In genomic region chr15:94002026-94002425, GRCh38 we compare ENCODE assay signal across 19 cellular contexts.
DNase-seq lines count a peak whose midpoint lies in the region; ATAC-seq and TF ChIP-seq lines count a peak whose summit lies in the region.
"Had no signal": no experiment of that assay in that cellular context is flagged by ENCODE, and none has a peak within 500 bp of the region (broad histone marks: within the 10 kb centered on the region; RNA-seq: fewer than 3 reads in every experiment).

No MANE protein-coding gene starts in this region.

- no peak overlapping the region for H2BK12ac ChIP-seq in mesenchymal stem cell (ENCODE audit: low read length in 2 of 2)

- in situ Hi-C loops in KBM-7 (cut with MboI; ENCODE audit: low pct_unique_long_range_greater_than_20kb, low sequenced_read_pairs): no loop called here

- no peak overlapping the region for H4K91ac ChIP-seq in mesenchymal stem cell (ENCODE audit: low read length)

- no peak overlapping the region for H4K8ac ChIP-seq in mesenchymal stem cell (ENCODE audit: low read length)

- H3K9me3 ChIP-seq in HEK293 (ENCODE audit: control insufficient read depth, insufficient read depth, low read depth, low read length) (no peaks in the 10 kb centered on the region), mesenchymal stem cell (ENCODE audit: control insufficient read depth, low read length) (no peaks in the 10 kb centered on the region)
- H3K9me3 ChIP-seq: SJCRH30 had no signal

- H3K4me1 ChIP-seq in HEK293 (ENCODE audit: control insufficient read depth, insufficient read depth, low read length) (no peaks in the 10 kb centered on the region), mesenchymal stem cell (ENCODE audit: control insufficient read depth, insufficient read depth, low read depth, low read length) (no peaks in the 10 kb centered on the region)
- H3K4me1 ChIP-seq: SJCRH30 had no signal

- 100% methylated on average over 2 of the region's 3 CpGs for WGBS in mesenchymal stem cell

- TF ChIP-seq CTCF in HEK293 (tag by site-specific recombination; IDR thresholded peaks at IDR 0.05) (no peak), GM10248 (IDR thresholded peaks at IDR 0.05; ENCODE audit: control extremely low read depth, extremely low read depth, low read depth, missing control alignments) (no peak)

- no peak overlapping the region for H3K4me2 ChIP-seq in mesenchymal stem cell (ENCODE audit: low read length, poor library complexity, severe bottlenecking)

- no peak overlapping the region for H2BK5ac ChIP-seq in mesenchymal stem cell (ENCODE audit: low read depth, low read length, poor library complexity, severe bottlenecking)

- H3K36me3 ChIP-seq in HEK293 (ENCODE audit: control insufficient read depth in 2 of 2, insufficient read depth in 1 of 2, low read length in 2 of 2) (no peaks in the 10 kb centered on the region), mesenchymal stem cell (ENCODE audit: control insufficient read depth in 1 of 2, insufficient read depth in 2 of 2, low read depth in 1 of 2, low read length in 2 of 2) (no peaks in the 10 kb centered on the region)
- H3K36me3 ChIP-seq: SJCRH30 had no signal

- no peaks in the 10 kb centered on the region for H3K79me1 ChIP-seq in mesenchymal stem cell (replicated peaks; ENCODE audit: low read length, poor library complexity, severe bottlenecking)

- CTCF ChIA-PET in HEK293 (lab: Yijun Ruan, JAX): interaction anchor here (0.5 to 0.9 kb wide), 4 partner anchors 118 to 589 kb away, joined by 3 read pairs; no protein-coding TSS in a partner anchor
- CTCF ChIA-PET in GM10248 (lab: Yijun Ruan, JAX): no interaction called here

- H2AK5ac ChIP-seq in mesenchymal stem cell (ENCODE audit: low read length, severe bottlenecking): no peak overlapping the region

- H3K27ac ChIP-seq in HEK293 (ENCODE audit: extremely low read depth, low read depth, low read length) (no peak overlapping the region), mesenchymal stem cell (ENCODE audit: low read length, poor library complexity, severe bottlenecking) (no peak overlapping the region)
- H3K27ac ChIP-seq: SJCRH30 had no signal

- peak overlapping the region; percentile 10 for H3K9ac ChIP-seq in mesenchymal stem cell (ENCODE audit: low read length)

- no peak overlapping the region for H2AFZ ChIP-seq in mesenchymal stem cell (ENCODE audit: low read depth, low read length)

- peak; percentile 86 for DNase-seq in RPMI7951 (ENCODE audit: low read depth)
- no peak for DNase-seq in mesenchymal stem cell
- no peak for DNase-seq in KBM-7
- DNase-seq in GM10248 (ENCODE audit: extremely low spot score): no peak
- DNase-seq: Calu3; CD8-positive, alpha-beta memory T cell; DMS153; Karpas-422; NCI-H1092; NCI-H1436 treated with DMSO at 0.1 percent for 48 hours; NCI-H187 treated with DMSO at 0.1 percent for 48 hours; NCI-H2171 treated with DMSO at 0.1 percent for 48 hours; NCI-H345; NCI-H510A treated with DMSO at 0.1 percent for 48 hours; SJCRH30 had no signal

- H3K23ac ChIP-seq in mesenchymal stem cell (ENCODE audit: low read length in 2 of 2): no peak overlapping the region

- no peak overlapping the region for H3K4ac ChIP-seq in mesenchymal stem cell (ENCODE audit: low read depth in 1 of 2, low read length in 2 of 2)

- no peaks in the 10 kb centered on the region for H3K27me3 ChIP-seq in mesenchymal stem cell (ENCODE audit: control insufficient read depth in 1 of 2, insufficient read depth in 1 of 2, low read length in 2 of 2)
- H3K27me3 ChIP-seq: SJCRH30 had no signal

- no peak for ATAC-seq in GM18517 (IDR thresholded peaks at IDR 0.05; ENCODE audit: unreplicated experiment)
- ATAC-seq in GM18520 (IDR thresholded peaks at IDR 0.05; ENCODE audit: unreplicated experiment): no peak
- ATAC-seq: GM12878 had no signal

- H3K14ac ChIP-seq in mesenchymal stem cell (ENCODE audit: low read length in 2 of 2): no peak overlapping the region

- no peak overlapping the region for H3K18ac ChIP-seq in mesenchymal stem cell (ENCODE audit: low read depth in 1 of 2, low read length in 2 of 2)

- H2BK120ac ChIP-seq in mesenchymal stem cell (ENCODE audit: low read depth, low read length): no peak overlapping the region

- no peak overlapping the region for H2BK15ac ChIP-seq in mesenchymal stem cell (ENCODE audit: low read depth, poor library complexity, severe bottlenecking)

- POLR2A ChIA-PET in HEK293 (lab: Yijun Ruan, JAX) (no interaction called here), GM10248 (lab: Yijun Ruan, JAX) (no interaction called here)

- H3K4me3 ChIP-seq in HEK293 (ENCODE audit: low read depth, low read length) (no peak overlapping the region), mesenchymal stem cell (ENCODE audit: insufficient read depth in 1 of 2, low read depth in 1 of 2, low read length in 2 of 2) (no peak overlapping the region)
- H3K4me3 ChIP-seq: GM12878, SJCRH30 had no signal

TF ChIP-seq in HEK293, 187 proteins besides CTCF, POLR2A, EP300 and RAD21:
- no peak for TF ChIP-seq ZNF302 (tag by site-specific recombination; IDR thresholded peaks at IDR 0.05; ENCODE audit: low read depth)
- TF ChIP-seq ZNF211 (tag by site-specific recombination; IDR thresholded peaks at IDR 0.05; ENCODE audit: low read depth): no peak
- peak; percentile 29 for TF ChIP-seq ZNF585B (tag by site-specific recombination; IDR thresholded peaks at IDR 0.05)
- no peak for TF ChIP-seq ZNF747 (tag by site-specific recombination; IDR thresholded peaks at IDR 0.05)
